8 cellular contexts compared by ENCODE assay signal in genomic region chr18:79059456-79059855, GRCh38.
"Had no signal": no experiment of that assay in that cellular context is flagged by ENCODE, and none has a peak within 500 bp of the region (broad histone marks: within the 10 kb centered on the region; RNA-seq: fewer than 3 reads in every experiment).

No MANE protein-coding gene starts in this region.

- FAIRE-seq: HTR-8/SVneo had no signal

- H3K9me3 Mint-ChIP-seq: HFFc6 had no signal

- H3K4me1 ChIP-seq: HAP-1 had no signal

- H3K4me3 ChIP-seq: GM23248, HAP-1 had no signal

- H3K36me3 Mint-ChIP-seq: IgD-negative memory B cell had no signal

- H3K9ac ChIP-seq: GM23248 had no signal

- H3K27me3 Mint-ChIP-seq: IgD-negative memory B cell had no signal

- H3K36me3 ChIP-seq: HAP-1 had no signal

- H3K9me3 ChIP-seq: HAP-1 had no signal

- ATAC-seq: HCT116 had no signal

- H3K4me3 Mint-ChIP-seq: HFFc6, IgD-negative memory B cell had no signal

- H3K27ac Mint-ChIP-seq: HFFc6, IgD-negative memory B cell had no signal

- H2AFZ ChIP-seq: GM23248 had no signal

- H3K27ac ChIP-seq: GM23248 had no signal

- DNase-seq: GM23248, GOT3, H7, HFFc6 had no signal
